ENCODE assay signal across 15 cellular contexts in the genomic region with DNA sequence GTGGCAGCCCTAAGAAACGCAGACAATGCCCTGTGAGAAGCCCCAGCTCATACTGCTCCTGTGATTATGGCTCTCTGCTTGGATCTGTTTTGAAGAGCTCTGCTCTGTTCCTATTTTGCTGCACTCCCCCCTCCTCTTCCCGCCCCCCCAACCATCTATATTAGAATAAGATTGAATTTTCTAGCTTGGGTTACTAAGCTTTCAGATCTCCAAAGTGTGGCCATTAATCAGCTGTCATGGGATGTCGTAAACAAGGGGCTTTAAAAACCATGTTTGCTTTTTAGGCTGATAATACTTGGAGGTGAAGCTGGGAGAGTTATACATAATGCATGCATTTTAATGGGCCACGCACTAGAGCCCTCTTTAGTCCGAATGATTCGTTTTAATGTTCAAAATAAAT.
"Had no signal": no experiment of that assay in that cellular context is flagged by ENCODE, and none has a peak within 500 bp of the region (broad histone marks: within the 10 kb centered on the region; RNA-seq: fewer than 3 reads in every experiment).

No MANE protein-coding gene starts in this region.

- DNase-seq: activated B cell treated with CpG ODN at 0.5 μM for 24 hours; activated CD4-positive, alpha-beta T cell treated with anti-CD3 and anti-CD28 coated beads, Interleukin-2, amount 10 ng/mL, durations not matched to agents 7 days and 5 days; activated naive CD4-positive, alpha-beta T cell treated with Interleukin-2 at 50 U/mL for 16 hours; anterior cingulate cortex; brain microvascular endothelial cell; left ventricle myocardium inferior; natural killer cell; stimulated activated CD4-positive, alpha-beta T cell treated with anti-CD3 and anti-CD28 coated beads, Interleukin-12 subunit alpha, Interleukin-12 subunit beta, amount 100 ng/mL, for 4 hours; stimulated activated CD4-positive, alpha-beta T cell treated with anti-CD3 and anti-CD28 coated beads, Interleukin-2, amount 100 ng/mL, for 24 hours; stomach; testis; upper lobe of right lung had no signal

- H3K27ac Mint-ChIP-seq: activated B cell treated with CpG ODN at 0.5 μM for 24 hours; activated CD4-positive, alpha-beta T cell treated with anti-CD3 and anti-CD28 coated beads, Interleukin-2, amount 10 ng/mL, durations not matched to agents 7 days and 5 days; activated T-helper 1 cell treated with anti-CD3 and anti-CD28 coated beads, Interleukin-12 subunit alpha, Interleukin-12 subunit beta, Interleukin-2, Interleukin-4 antibody, amounts not matched to agents 30 ng/mL and 10 ng/mL and 1 ng/mL, durations not matched to agents 14 hours and 24 hours and 36 hours; memory B cell; natural killer cell had no signal

- H3K4me3 Mint-ChIP-seq: activated B cell treated with CpG ODN at 0.5 μM for 24 hours; activated CD4-positive, alpha-beta T cell treated with anti-CD3 and anti-CD28 coated beads, Interleukin-2, amount 10 ng/mL, durations not matched to agents 7 days and 5 days; activated T-helper 1 cell treated with anti-CD3 and anti-CD28 coated beads, Interleukin-12 subunit alpha, Interleukin-12 subunit beta, Interleukin-2, Interleukin-4 antibody, amounts not matched to agents 30 ng/mL and 10 ng/mL and 1 ng/mL, durations not matched to agents 14 hours and 24 hours and 36 hours; central memory CD8-positive, alpha-beta T cell; memory B cell; natural killer cell had no signal

- ATAC-seq: natural killer cell had no signal

- H3K4me1 Mint-ChIP-seq: activated B cell treated with CpG ODN at 0.5 μM for 24 hours; activated CD4-positive, alpha-beta T cell treated with anti-CD3 and anti-CD28 coated beads, Interleukin-2, amount 10 ng/mL, durations not matched to agents 7 days and 5 days; central memory CD8-positive, alpha-beta T cell; memory B cell; natural killer cell had no signal

- H3K9me3 Mint-ChIP-seq: activated B cell treated with CpG ODN at 0.5 μM for 24 hours; activated CD4-positive, alpha-beta T cell treated with anti-CD3 and anti-CD28 coated beads, Interleukin-2, amount 10 ng/mL, durations not matched to agents 7 days and 5 days; activated T-helper 1 cell treated with anti-CD3 and anti-CD28 coated beads, Interleukin-12 subunit alpha, Interleukin-12 subunit beta, Interleukin-2, Interleukin-4 antibody, amounts not matched to agents 30 ng/mL and 10 ng/mL and 1 ng/mL, durations not matched to agents 14 hours and 24 hours and 36 hours; central memory CD8-positive, alpha-beta T cell; memory B cell; natural killer cell had no signal

- H3K36me3 Mint-ChIP-seq: memory B cell, natural killer cell had no signal

- H3K27me3 Mint-ChIP-seq: activated CD4-positive, alpha-beta T cell treated with anti-CD3 and anti-CD28 coated beads, Interleukin-2, amount 10 ng/mL, durations not matched to agents 7 days and 5 days; central memory CD8-positive, alpha-beta T cell had no signal
